In the genomic region with DNA sequence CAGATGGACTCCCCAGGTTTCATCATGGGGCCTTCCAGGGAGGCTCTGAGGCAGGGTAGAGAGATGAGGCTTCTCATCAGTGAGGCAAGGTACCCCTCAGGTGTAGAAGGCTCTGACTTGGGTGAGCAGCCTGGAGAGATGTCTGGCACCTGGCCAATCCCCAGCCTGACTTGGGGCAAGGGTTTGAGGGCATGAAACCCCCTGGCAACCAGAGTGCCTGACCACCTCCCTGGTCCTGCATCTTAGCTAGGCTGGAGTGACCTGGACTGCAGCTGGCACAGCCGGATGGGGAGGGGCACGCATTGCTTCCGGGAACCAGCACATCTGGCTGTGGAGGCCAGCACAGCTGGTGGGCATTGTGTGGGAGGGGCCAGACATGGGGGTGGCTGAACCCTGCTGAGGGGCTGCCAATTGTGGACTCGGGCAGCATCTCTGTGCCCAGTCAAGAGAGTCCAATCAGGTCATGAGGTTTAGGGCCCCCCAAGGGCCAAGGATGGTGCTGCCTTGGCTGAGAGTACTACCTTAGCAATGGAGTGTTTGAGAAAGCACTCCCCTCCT, we compare ENCODE assay signal across 9 cellular contexts. TPM values are rescaled to one million over a fixed set of nuclear protein-coding genes. Genes with fewer than 3 reads are reported as not detected.
DNase-seq lines count a peak whose midpoint lies in the region; ATAC-seq and TF ChIP-seq lines count a peak whose summit lies in the region.
"Had no signal": no experiment of that assay in that cellular context is flagged by ENCODE, and none has a peak within 500 bp of the region (broad histone marks: within the 10 kb centered on the region; RNA-seq: fewer than 3 reads in every experiment).

No MANE protein-coding gene starts in this region.

- H3K4me3 Mint-ChIP-seq in activated CD8-positive, alpha-beta memory T cell treated with anti-CD3 and anti-CD28 coated beads, Interleukin-2, amount 10 ng/mL, durations not matched to agents 7 days and 5 days, result no peak overlapping the region

- H3K27me3 ChIP-seq in lung (ENCODE audit: control insufficient read depth, insufficient read depth) (no peaks in the 10 kb centered on the region), upper lobe of left lung (no peaks in the 10 kb centered on the region)

- H3K36me3 Mint-ChIP-seq in activated CD8-positive, alpha-beta memory T cell treated with anti-CD3 and anti-CD28 coated beads, Interleukin-2, amount 10 ng/mL, durations not matched to agents 7 days and 5 days, result no peaks in the 10 kb centered on the region

- CTCF ChIA-PET in activated CD8-positive, alpha-beta memory T cell treated with anti-CD3 and anti-CD28 coated beads, Interleukin-2, amount 10 ng/mL, durations not matched to agents 7 days and 5 days (lab: Charles Lee), result no interaction called here

- H3K9me3 ChIP-seq in lung (ENCODE audit: control insufficient read depth in 2 of 2, insufficient read depth in 1 of 2, low read length in 1 of 2) (no peaks in the 10 kb centered on the region), upper lobe of left lung (no peaks in the 10 kb centered on the region)

- H3K27ac Mint-ChIP-seq in activated CD8-positive, alpha-beta memory T cell treated with anti-CD3 and anti-CD28 coated beads, Interleukin-2, amount 10 ng/mL, durations not matched to agents 7 days and 5 days, result no peak overlapping the region

- H3K27ac ChIP-seq in caudate nucleus (ENCODE audit: low read depth, low read length), result peak overlapping the region; percentile 92
- peak overlapping the region; percentile 90 to 97 for H3K27ac ChIP-seq in lung (ENCODE audit: low read depth in 1 of 2, low read length in 1 of 2)
- H3K27ac ChIP-seq in upper lobe of left lung, result peak overlapping the region; percentile 81 to 96 (median 92)

- peaks cover 19% of the 10 kb centered on the region for H3K4me1 Mint-ChIP-seq in activated CD8-positive, alpha-beta memory T cell treated with anti-CD3 and anti-CD28 coated beads, Interleukin-2, amount 10 ng/mL, durations not matched to agents 7 days and 5 days

- TF ChIP-seq POLR2A in upper lobe of left lung (IDR thresholded peaks at IDR 0.05), result no peak

- WGBS in lung, 2 donors, result 60 to 62% methylated on average over 4 of the region's 4 CpGs
- 33 to 71% methylated on average over 1 to 3 of the region's 4 CpGs for WGBS in upper lobe of left lung, 2 donors

- DNase-seq in activated CD8-positive, alpha-beta memory T cell treated with anti-CD3 and anti-CD28 coated beads, Interleukin-2, amount 10 ng/mL, durations not matched to agents 7 days and 5 days, result peak; percentile 40
- no peak for DNase-seq in activated CD8-positive, alpha-beta memory T cell treated with anti-CD3 and anti-CD28 coated beads, Interleukin-2, amount 50 U/mL, for 48 hours
- DNase-seq in caudate nucleus (lab: John Stamatoyannopoulos, UW) (peak in 15 of 61 donors; percentile 35 to 75 (median 47)), lung (ENCODE audit: low spot score) (no peak), upper lobe of left lung (no peak)

- H3K9me3 Mint-ChIP-seq in activated CD8-positive, alpha-beta memory T cell treated with anti-CD3 and anti-CD28 coated beads, Interleukin-2, amount 10 ng/mL, durations not matched to agents 7 days and 5 days (ENCODE audit: low read depth), result no peaks in the 10 kb centered on the region

- H3K4me3 ChIP-seq in lung (no peak overlapping the region), upper lobe of left lung (peak overlapping the region; percentile 79 to 85 (median 84))

- TF ChIP-seq EP300 in upper lobe of left lung (IDR thresholded peaks at IDR 0.05), result no peak

- no peak for ATAC-seq in activated CD8-positive, alpha-beta memory T cell treated with anti-CD3 and anti-CD28 coated beads, Interleukin-2, amount 10 ng/mL, durations not matched to agents 7 days and 5 days
- no peak for ATAC-seq in lung (ENCODE audit: insufficient read depth, low FRiP score)
- ATAC-seq in upper lobe of left lung (ENCODE audit: low FRiP score in 2 of 2), result no peak
- ATAC-seq in HG03342 (IDR thresholded peaks at IDR 0.05; ENCODE audit: unreplicated experiment), result no peak
- no peak for ATAC-seq in HG02870 (IDR thresholded peaks at IDR 0.05; ENCODE audit: unreplicated experiment)
- ATAC-seq in HG03175 (IDR thresholded peaks at IDR 0.05; ENCODE audit: unreplicated experiment), result no peak

- TF ChIP-seq CTCF in lung (IDR thresholded peaks at IDR 0.05; ENCODE audit: control extremely low read depth, extremely low read depth), result no peak
- no peak for TF ChIP-seq CTCF in upper lobe of left lung (IDR thresholded peaks at IDR 0.05)

- H3K36me3 ChIP-seq in lung (ENCODE audit: control insufficient read depth in 2 of 2, insufficient read depth in 2 of 2, low read length in 2 of 2) (peaks cover 0 to 17% of the 10 kb centered on the region in 2 donors), upper lobe of left lung (peaks cover 0 to 23% (median 10%) of the 10 kb centered on the region in 4 donors)

- H3K27me3 Mint-ChIP-seq in activated CD8-positive, alpha-beta memory T cell treated with anti-CD3 and anti-CD28 coated beads, Interleukin-2, amount 10 ng/mL, durations not matched to agents 7 days and 5 days, result peaks cover 7% of the 10 kb centered on the region

- H3K4me1 ChIP-seq in lung (ENCODE audit: control insufficient read depth in 2 of 2, insufficient read depth in 2 of 2, low read length in 2 of 2) (peaks cover 3 to 24% of the 10 kb centered on the region in 2 donors), upper lobe of left lung (peaks cover 33 to 46% (median 39%) of the 10 kb centered on the region in 4 donors)

RNA-seq across cellular contexts. Expression of gene ZBTB47, which starts 1.9 kb away (rescaled TPM):
- under 1 TPM; 0.41 to 0.56 TPM for total RNA-seq in activated CD8-positive, alpha-beta memory T cell treated with anti-CD3 and anti-CD28 coated beads, Interleukin-2, amount 10 ng/mL, durations not matched to agents 7 days and 5 days
- total RNA-seq in lung, result 10 to 100 TPM in 1 of 2 donors, 1 to 10 TPM in 1; 8.6 to 34.1 TPM
- polyA plus RNA-seq in lung, result 10 to 100 TPM; 12.0 to 19.6 TPM
- 10 to 100 TPM; 25.1 to 35.8 (median 29.9) TPM for total RNA-seq in upper lobe of left lung

RNA-seq across cellular contexts. Expression of gene KLHL40, which starts 29.9 kb away (rescaled TPM):
- not detected for total RNA-seq in activated CD8-positive, alpha-beta memory T cell treated with anti-CD3 and anti-CD28 coated beads, Interleukin-2, amount 10 ng/mL, durations not matched to agents 7 days and 5 days
- total RNA-seq in lung, result not detected
- polyA plus RNA-seq in lung, result under 1 TPM in 1 of 2 donors, not detected in 1; 0.05 TPM
- total RNA-seq in upper lobe of left lung, result not detected
- total RNA-seq: SK-MEL-5 had no signal

RNA-seq across cellular contexts. Expression of gene HHATL, which starts 47.2 kb away (rescaled TPM):
- total RNA-seq in activated CD8-positive, alpha-beta memory T cell treated with anti-CD3 and anti-CD28 coated beads, Interleukin-2, amount 10 ng/mL, durations not matched to agents 7 days and 5 days, result not detected
- total RNA-seq in lung (1 to 10 TPM in 1 of 2 donors, under 1 TPM in 1; 0.65 to 2.7 TPM), upper lobe of left lung (1 to 10 TPM in 2 of 6 donors, under 1 TPM in 2, not detected in 2; 0.71 to 1.6 (median 0.98) TPM)
- under 1 TPM; 0.39 to 0.60 TPM for polyA plus RNA-seq in lung
- total RNA-seq: SK-MEL-5 had no signal

RNA-seq across cellular contexts. Expression of gene NKTR, which starts 54.9 kb away (rescaled TPM):
- 100 to 1,000 TPM in 1 of 2 experiments, 10 to 100 TPM in 1; 76.0 to 120 TPM for total RNA-seq in activated CD8-positive, alpha-beta memory T cell treated with anti-CD3 and anti-CD28 coated beads, Interleukin-2, amount 10 ng/mL, durations not matched to agents 7 days and 5 days
- total RNA-seq in lung, result 100 to 1,000 TPM in 1 of 2 donors, 10 to 100 TPM in 1; 67.7 to 291 TPM
- polyA plus RNA-seq in lung, result 10 to 100 TPM; 15.3 to 38.1 TPM
- 100 to 1,000 TPM in 3 of 6 donors, 10 to 100 TPM in 3; 53.7 to 231 (median 103) TPM for total RNA-seq in upper lobe of left lung

Comparison
In these comparisons a context has a peak if more than half of its experiments do, and no peak if none do; other contexts are left out.
1. RNA of gene ZBTB47, which starts 1.9 kb away (total RNA-seq): 8.6 to 34.1 TPM in lung and 25.1 to 35.8 TPM in upper lobe of left lung; 0.41 to 0.56 TPM in activated CD8-positive, alpha-beta memory T cell treated with anti-CD3 and anti-CD28 coated beads, Interleukin-2, amount 10 ng/mL, durations not matched to agents 7 days and 5 days; every median in the first group is over 4 times any median in the second.
2. Peak in every context shown above with its lines, with median percentiles within 50 percentile points of each other: H3K27ac ChIP-seq.